In genomic region chr21:37257526-37257966, GRCh38 we compare ENCODE assay signal across 8 cellular contexts. TPM values are rescaled to one million over a fixed set of nuclear protein-coding genes. Genes with fewer than 3 reads are reported as not detected.
DNase-seq lines count a peak whose midpoint lies in the region; ATAC-seq and TF ChIP-seq lines count a peak whose summit lies in the region.

No MANE protein-coding gene starts in this region.

- peak; percentile 55 to 64 for ATAC-seq in left cardiac atrium

- TF ChIP-seq CTCF in HFF-Myc (IDR thresholded peaks at IDR 0.05; ENCODE audit: low read depth, low read length, missing control alignments): no peak

- CTCF ChIA-PET in activated naive CD4-positive, alpha-beta T cell treated with anti-CD3 and anti-CD28 coated beads, Interleukin-2, amount 10 ng/mL, durations not matched to agents 7 days and 5 days (lab: Charles Lee): no interaction called here

- DNase-seq in activated CD4-positive, alpha-beta T cell treated with anti-CD3 and anti-CD28 coated beads, Interleukin-2, amount 10 ng/mL, durations not matched to agents 24 days and 14 days: peak; percentile 84
- no peak for DNase-seq in activated CD4-positive, alpha-beta T cell treated with anti-CD3 and anti-CD28 coated beads for 4 hours
- no peak for DNase-seq in HFF-Myc (ENCODE audit: extremely low read depth, low read depth)
- peak; percentile 55 for DNase-seq in NCI-H1092 treated with DMSO at 0.1 percent for 48 hours (lab: John Stamatoyannopoulos, UW)
- peak; percentile 61 for DNase-seq in activated naive CD4-positive, alpha-beta T cell treated with anti-CD3 and anti-CD28 coated beads, Interleukin-2, amount 10 ng/mL, durations not matched to agents 7 days and 5 days
- peak; percentile 36 for DNase-seq in left cardiac atrium
- peak; percentile 22 for DNase-seq in renal cortical epithelial cell (ENCODE audit: low read depth)
- DNase-seq in NCI-H2171 (lab: John Stamatoyannopoulos, UW): no peak

- peaks cover 20% of the 10 kb centered on the region for H3K36me3 Mint-ChIP-seq in activated CD4-positive, alpha-beta T cell treated with anti-CD3 and anti-CD28 coated beads, Interleukin-2, amount 10 ng/mL, durations not matched to agents 24 days and 14 days (ENCODE audit: low read depth)
- peaks cover 34% of the 10 kb centered on the region for H3K36me3 Mint-ChIP-seq in activated naive CD4-positive, alpha-beta T cell treated with anti-CD3 and anti-CD28 coated beads, Interleukin-2, amount 10 ng/mL, durations not matched to agents 7 days and 5 days

- H3K27ac Mint-ChIP-seq in activated CD4-positive, alpha-beta T cell treated with anti-CD3 and anti-CD28 coated beads, Interleukin-2, amount 10 ng/mL, durations not matched to agents 24 days and 14 days: peak overlapping the region; percentile 99
- H3K27ac Mint-ChIP-seq in activated naive CD4-positive, alpha-beta T cell treated with anti-CD3 and anti-CD28 coated beads, Interleukin-2, amount 10 ng/mL, durations not matched to agents 7 days and 5 days: peak overlapping the region; percentile 92

- H3K27me3 Mint-ChIP-seq in activated CD4-positive, alpha-beta T cell treated with anti-CD3 and anti-CD28 coated beads, Interleukin-2, amount 10 ng/mL, durations not matched to agents 24 days and 14 days: peaks cover 2% of the 10 kb centered on the region
- no peaks in the 10 kb centered on the region for H3K27me3 Mint-ChIP-seq in activated naive CD4-positive, alpha-beta T cell treated with anti-CD3 and anti-CD28 coated beads, Interleukin-2, amount 10 ng/mL, durations not matched to agents 7 days and 5 days

- no peaks in the 10 kb centered on the region for H3K9me3 Mint-ChIP-seq in activated CD4-positive, alpha-beta T cell treated with anti-CD3 and anti-CD28 coated beads, Interleukin-2, amount 10 ng/mL, durations not matched to agents 24 days and 14 days
- H3K9me3 Mint-ChIP-seq in activated naive CD4-positive, alpha-beta T cell treated with anti-CD3 and anti-CD28 coated beads, Interleukin-2, amount 10 ng/mL, durations not matched to agents 7 days and 5 days: no peaks in the 10 kb centered on the region

- intact Hi-C loops in activated CD4-positive, alpha-beta T cell treated with anti-CD3 and anti-CD28 coated beads, Interleukin-2, amount 10 ng/mL, durations not matched to agents 24 days and 14 days (cut with micrococcal nuclease): loop anchor here (10.0 kb wide), 1 partner anchor 933 kb away; the partner anchor contains the start of gene MORC3
- intact Hi-C loops in left cardiac atrium (cut with DNase I): loop anchor here in 1 of 2 donors (5.0 kb wide), 1 partner anchor 35 kb away; no protein-coding TSS in a partner anchor

- H3K4me1 Mint-ChIP-seq in activated CD4-positive, alpha-beta T cell treated with anti-CD3 and anti-CD28 coated beads, Interleukin-2, amount 10 ng/mL, durations not matched to agents 24 days and 14 days: peaks cover 43% of the 10 kb centered on the region
- H3K4me1 Mint-ChIP-seq in activated naive CD4-positive, alpha-beta T cell treated with anti-CD3 and anti-CD28 coated beads, Interleukin-2, amount 10 ng/mL, durations not matched to agents 7 days and 5 days: peaks cover 58% of the 10 kb centered on the region

- peak overlapping the region; percentile 97 for H3K4me3 Mint-ChIP-seq in activated CD4-positive, alpha-beta T cell treated with anti-CD3 and anti-CD28 coated beads, Interleukin-2, amount 10 ng/mL, durations not matched to agents 24 days and 14 days
- H3K4me3 Mint-ChIP-seq in activated naive CD4-positive, alpha-beta T cell treated with anti-CD3 and anti-CD28 coated beads, Interleukin-2, amount 10 ng/mL, durations not matched to agents 7 days and 5 days: peak overlapping the region; percentile 72

- peak overlapping the region; percentile 46 for H3K4me3 ChIP-seq in HFF-Myc (replicated peaks; ENCODE audit: low read depth, low read length)

RNA-seq across cellular contexts. Expression of gene VPS26C, which starts 9.6 kb away (rescaled TPM):
- 52.8 and 60.0 TPM in 2 replicates for total RNA-seq in activated CD4-positive, alpha-beta T cell treated with anti-CD3 and anti-CD28 coated beads, Interleukin-2, amount 10 ng/mL, durations not matched to agents 24 days and 14 days
- 10 to 100 TPM; 35.0 to 43.6 TPM for total RNA-seq in left cardiac atrium
- total RNA-seq in renal cortical epithelial cell: 53.7 and 108 TPM in 2 replicates

Comparison
In these comparisons a context has a peak if more than half of its experiments do, and no peak if none do; other contexts are left out.
1. DNase-seq: peak in activated CD4-positive, alpha-beta T cell treated with anti-CD3 and anti-CD28 coated beads, Interleukin-2, amount 10 ng/mL, durations not matched to agents 24 days and 14 days (single experiment), NCI-H1092 treated with DMSO at 0.1 percent for 48 hours (single experiment), activated naive CD4-positive, alpha-beta T cell treated with anti-CD3 and anti-CD28 coated beads, Interleukin-2, amount 10 ng/mL, durations not matched to agents 7 days and 5 days (single experiment), left cardiac atrium (single experiment) and renal cortical epithelial cell (single experiment); none in activated CD4-positive, alpha-beta T cell treated with anti-CD3 and anti-CD28 coated beads for 4 hours (0 of 2), HFF-Myc (single experiment) and NCI-H2171 (single experiment).